Comparison of ENCODE assay signal across 8 cellular contexts in genomic region chr10:70041016-70041415, GRCh38. TPM values are rescaled to one million over a fixed set of nuclear protein-coding genes. Genes with fewer than 3 reads are reported as not detected.
"Had no signal": no experiment of that assay in that cellular context is flagged by ENCODE, and none has a peak within 500 bp of the region (broad histone marks: within the 10 kb centered on the region; RNA-seq: fewer than 3 reads in every experiment).

No MANE protein-coding gene starts in this region.

- H3K4me1 ChIP-seq: HAP-1 had no signal

- H3K4me3 ChIP-seq: HAP-1, K562 had no signal

- DNase-seq: GOT3, H7, IMR-90, KG1 had no signal

- H3K36me3 ChIP-seq: HAP-1 had no signal

- ATAC-seq: HCT116, K562 had no signal

- H3K9me3 ChIP-seq: HAP-1 had no signal

RNA-seq across cellular contexts. Expression of gene MACROH2A2, which starts 11.6 kb away (rescaled TPM):
- total RNA-seq: HT-29, K562 had no signal
